25 cellular contexts compared by ENCODE assay signal in the genomic region with DNA sequence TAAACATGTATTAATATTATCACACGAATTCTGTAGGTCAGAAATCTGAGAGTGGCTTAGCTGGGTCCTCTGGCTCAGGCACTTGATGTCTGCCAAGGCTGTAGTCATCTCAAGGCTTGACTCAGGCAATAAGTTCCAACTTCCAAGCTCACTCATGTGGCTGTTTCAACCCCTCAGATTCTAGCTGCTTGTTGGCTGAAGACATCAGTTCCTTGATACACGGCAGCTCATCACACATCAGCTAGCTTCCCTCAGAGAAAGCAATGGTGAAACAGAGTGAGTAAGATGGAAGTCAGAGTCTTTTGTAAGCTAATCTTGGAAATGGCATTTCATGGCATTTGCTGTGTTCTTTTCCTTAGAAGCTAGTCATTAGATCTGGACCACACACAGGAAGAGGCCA.
"Had no signal": no experiment of that assay in that cellular context is flagged by ENCODE, and none has a peak within 500 bp of the region (broad histone marks: within the 10 kb centered on the region; RNA-seq: fewer than 3 reads in every experiment).

No MANE protein-coding gene starts in this region.

- H3K4me1 ChIP-seq: esophagus squamous epithelium, gastrocnemius medialis, vagina had no signal

- DNase-seq: activated CD4-positive, alpha-beta T cell treated with anti-CD3 and anti-CD28 coated beads, Interleukin-2, amount 50 U/mL, for 48 hours; activated gamma-delta T cell treated with Interleukin-2 at 50 U/mL for 16 hours; activated T-cell treated with anti-CD3 and anti-CD28 coated beads for 4 hours; amniotic stem cell; dermis blood vessel endothelial cell; effector memory CD4-positive, alpha-beta T cell; esophagus squamous epithelium; gastrocnemius medialis; head of caudate nucleus; kidney; nucleus accumbens; posterior cingulate gyrus; retina; stimulated activated CD4-positive, alpha-beta T cell treated with anti-CD3 and anti-CD28 coated beads, Interleukin-12 subunit alpha, Interleukin-12 subunit beta, amount 100 ng/mL, for 4 hours; stimulated activated CD4-positive, alpha-beta T cell treated with anti-CD3 and anti-CD28 coated beads, Interleukin-1b, Interleukin-23, amount 100 ng/mL, for 48 hours; stimulated activated naive CD4-positive, alpha-beta T cell treated with Interleukin-2 at 50 U/mL for 16 hours; substantia nigra; T-helper 2 cell; tibial artery had no signal

- FAIRE-seq: endothelial cell of umbilical vein, kidney had no signal

- H3K4me3 ChIP-seq: esophagus squamous epithelium, gastrocnemius medialis, tibial artery, vagina had no signal

- H3K27me3 ChIP-seq: esophagus squamous epithelium, gastrocnemius medialis, tibial artery, vagina had no signal

- H3K9me3 ChIP-seq: esophagus squamous epithelium, gastrocnemius medialis, tibial artery, vagina had no signal

- H3K27ac Mint-ChIP-seq: activated naive CD4-positive, alpha-beta T cell treated with anti-CD3 and anti-CD28 coated beads, Interleukin-2, amount 50 U/mL, for 72 hours; activated T-helper 1 cell treated with anti-CD3 and anti-CD28 coated beads, Interleukin-12 subunit alpha, Interleukin-12 subunit beta, Interleukin-2, Interleukin-4 antibody, amounts not matched to agents 30 ng/mL and 10 ng/mL and 1 ng/mL, durations not matched to agents 14 hours and 24 hours and 36 hours; mesothelial cell of epicardium; nephron had no signal

- H3K36me3 ChIP-seq: esophagus squamous epithelium, gastrocnemius medialis, tibial artery, vagina had no signal

- H3K4me3 Mint-ChIP-seq: activated T-helper 1 cell treated with anti-CD3 and anti-CD28 coated beads, Interleukin-12 subunit alpha, Interleukin-12 subunit beta, Interleukin-2, Interleukin-4 antibody, amounts not matched to agents 30 ng/mL and 10 ng/mL and 1 ng/mL, durations not matched to agents 14 hours and 24 hours and 36 hours; mesothelial cell of epicardium; nephron had no signal

- H3K27ac ChIP-seq: esophagus squamous epithelium, gastrocnemius medialis, tibial artery, vagina had no signal
